22 cellular contexts compared by ENCODE assay signal in the genomic region with DNA sequence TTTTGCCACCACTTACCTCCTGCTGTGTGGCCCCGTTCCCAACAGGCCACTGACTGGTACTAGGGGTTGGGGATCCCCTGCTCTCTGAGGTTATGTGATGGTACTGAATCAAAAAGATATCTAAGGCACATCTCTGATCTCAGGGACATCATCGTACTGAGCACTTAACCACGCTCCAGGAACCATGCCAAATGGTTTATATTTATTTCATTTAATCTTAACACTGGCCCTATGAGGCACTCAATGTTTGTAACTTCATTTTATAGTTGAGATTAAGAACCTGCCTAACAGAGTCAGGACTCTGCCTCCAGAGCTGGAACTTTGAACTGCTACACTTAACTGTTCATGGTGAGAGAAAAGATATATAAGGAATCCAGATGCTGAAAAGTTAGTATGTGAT.
A peak's percentile ranks its signal among the peaks of the same experiment; 100 is the strongest.
DNase-seq lines count a peak whose midpoint lies in the region; ATAC-seq and TF ChIP-seq lines count a peak whose summit lies in the region.
"Had no signal": no experiment of that assay in that cellular context is flagged by ENCODE, and none has a peak within 500 bp of the region (broad histone marks: within the 10 kb centered on the region; RNA-seq: fewer than 3 reads in every experiment).

No MANE protein-coding gene starts in this region.

- no peaks in the 10 kb centered on the region for H4K20me1 ChIP-seq in GM23248 (ENCODE audit: insufficient read depth)

- in situ Hi-C loops in GM23248 (cut with MboI) = no loop called here

- no peaks in the 10 kb centered on the region for H3K79me2 ChIP-seq in GM23248 (ENCODE audit: insufficient read depth)

- H3K36me3 ChIP-seq in GM23248 (ENCODE audit: low read depth) (peaks cover 21% of the 10 kb centered on the region), mucosa of descending colon (ENCODE audit: low read depth) (no peaks in the 10 kb centered on the region), MG63 (peaks cover 13% of the 10 kb centered on the region)
- H3K36me3 ChIP-seq: prostate gland had no signal

- CTCF ChIA-PET in HEK293T (lab: Yijun Ruan, JAX) = no interaction called here

- no peak for TF ChIP-seq CTCF in mucosa of descending colon (IDR thresholded peaks at IDR 0.05)

- intact Hi-C loops in mucosa of descending colon (cut with DNase I, micrococcal nuclease) = no loop called here

- H2AFZ ChIP-seq in GM23248 = no peak overlapping the region

- H3K4me2 ChIP-seq in GM23248 (ENCODE audit: unreplicated experiment) = no peak overlapping the region

- peaks cover 14% of the 10 kb centered on the region; the same call in 1 of the 2 replicates for H3F3A ChIP-seq in GM23248 (ENCODE audit: insufficient read depth)

- H3K9ac ChIP-seq in GM23248 = no peak overlapping the region

- H3K27ac ChIP-seq in GM23248 (no peak overlapping the region), epithelial cell of prostate (peak overlapping the region; percentile 80)
- H3K27ac ChIP-seq: left ventricle myocardium inferior, prostate gland, skin epidermis, thoracic aorta had no signal

- ATAC-seq in mucosa of descending colon = peak; percentile 40
- ATAC-seq: HCT116 had no signal

- DNase-seq in GM23248 (peak; percentile 9), RPMI7951 (ENCODE audit: low read depth) (peak; percentile 16), epithelial cell of prostate (ENCODE audit: low read depth, low spot score) (no peak), mucosa of descending colon (no peak), MG63 (no peak), NCI-H748 (lab: John Stamatoyannopoulos, UW; ENCODE audit: unreplicated experiment) (no peak), HEK293T (ENCODE audit: extremely low spot score) (no peak)
- DNase-seq: activated CD4-positive, alpha-beta T cell treated with anti-CD3 and anti-CD28 coated beads, Interleukin-2, amount 50 U/mL, for 1 hour; AML-193; caudate nucleus; DND-41; dorsolateral prefrontal cortex; glutamatergic neuron; left ventricle myocardium inferior; NCI-H1436; NCI-H526; stimulated activated CD4-positive, alpha-beta T cell treated with anti-CD3 and anti-CD28 coated beads, Interleukin-2, amount 100 ng/mL, for 24 hours; stimulated activated naive CD4-positive, alpha-beta T cell had no signal

- H3K27me3 ChIP-seq in GM23248 (replicated peaks; ENCODE audit: insufficient read depth) (no peaks in the 10 kb centered on the region), MG63 (no peaks in the 10 kb centered on the region)
- H3K27me3 ChIP-seq: dorsolateral prefrontal cortex had no signal

- no peaks in the 10 kb centered on the region for H3K9me3 ChIP-seq in GM23248 (ENCODE audit: low read depth)
- no peaks in the 10 kb centered on the region for H3K9me3 ChIP-seq in mucosa of descending colon
- H3K9me3 ChIP-seq in MG63 = no peaks in the 10 kb centered on the region
- H3K9me3 ChIP-seq: left ventricle myocardium inferior, prostate gland, thoracic aorta had no signal

- no peaks in the 10 kb centered on the region for H3K9me2 ChIP-seq in GM23248 (ENCODE audit: insufficient read depth)

- POLR2A ChIA-PET in HEK293T (lab: Yijun Ruan, JAX) = no interaction called here

- no peak overlapping the region for H3K4me3 ChIP-seq in GM23248
- no peak overlapping the region for H3K4me3 ChIP-seq in mucosa of descending colon
- H3K4me3 ChIP-seq in MG63 = no peak overlapping the region
- H3K4me3 ChIP-seq: dorsolateral prefrontal cortex, left ventricle myocardium inferior, prostate gland, skin epidermis, thoracic aorta had no signal

- H3K4me1 ChIP-seq in GM23248 (ENCODE audit: insufficient read depth) (peaks cover 7% of the 10 kb centered on the region; the same call in 1 of the 2 replicates), mucosa of descending colon (ENCODE audit: low read depth) (no peaks in the 10 kb centered on the region)
- H3K4me1 ChIP-seq: left ventricle myocardium inferior, prostate gland had no signal

- WGBS in GM23248 (ENCODE audit: low coverage in 1 of 2, low lambda C conversion rate in 2 of 2, missing lambda C conversion rate in 2 of 2), 2 experiments = 93 to 95% methylated on average over 3 of the region's 3 CpGs

TF ChIP-seq in HEK293T, 16 proteins besides CTCF, POLR2A, EP300 and RAD21:
- TF ChIP-seq LEF1 (IDR thresholded peaks at IDR 0.05; ENCODE audit: borderline replicate concordance) (no peak), FOXA1 (IDR thresholded peaks at IDR 0.05) (no peak), CTBP1 (IDR thresholded peaks at IDR 0.05; ENCODE audit: borderline replicate concordance) (no peak), BHLHE40 (IDR thresholded peaks at IDR 0.05; ENCODE audit: borderline replicate concordance) (no peak), FOXK2 (IDR thresholded peaks at IDR 0.05) (no peak), HDGF (IDR thresholded peaks at IDR 0.05; ENCODE audit: borderline replicate concordance) (no peak), NFRKB (IDR thresholded peaks at IDR 0.05) (no peak)
- TF ChIP-seq, protein P1, sequence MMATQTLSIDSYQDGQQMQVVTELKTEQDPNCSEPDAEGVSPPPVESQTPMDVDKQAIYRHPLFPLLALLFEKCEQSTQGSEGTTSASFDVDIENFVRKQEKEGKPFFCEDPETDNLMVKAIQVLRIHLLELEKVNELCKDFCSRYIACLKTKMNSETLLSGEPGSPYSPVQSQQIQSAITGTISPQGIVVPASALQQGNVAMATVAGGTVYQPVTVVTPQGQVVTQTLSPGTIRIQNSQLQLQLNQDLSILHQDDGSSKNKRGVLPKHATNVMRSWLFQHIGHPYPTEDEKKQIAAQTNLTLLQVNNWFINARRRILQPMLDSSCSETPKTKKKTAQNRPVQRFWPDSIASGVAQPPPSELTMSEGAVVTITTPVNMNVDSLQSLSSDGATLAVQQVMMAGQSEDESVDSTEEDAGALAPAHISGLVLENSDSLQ (IDR thresholded peaks at IDR 0.05) = no peak

Comparison
In these comparisons a context has a peak if more than half of its experiments do, and no peak if none do; other contexts are left out.
1. DNase-seq: peak in GM23248 (single experiment) and RPMI7951 (single experiment); none in epithelial cell of prostate (single experiment), mucosa of descending colon (0 of 3), MG63 (single experiment), NCI-H748 (single experiment) and HEK293T (single experiment).